16 cellular contexts compared by ENCODE assay signal in the genomic region with DNA sequence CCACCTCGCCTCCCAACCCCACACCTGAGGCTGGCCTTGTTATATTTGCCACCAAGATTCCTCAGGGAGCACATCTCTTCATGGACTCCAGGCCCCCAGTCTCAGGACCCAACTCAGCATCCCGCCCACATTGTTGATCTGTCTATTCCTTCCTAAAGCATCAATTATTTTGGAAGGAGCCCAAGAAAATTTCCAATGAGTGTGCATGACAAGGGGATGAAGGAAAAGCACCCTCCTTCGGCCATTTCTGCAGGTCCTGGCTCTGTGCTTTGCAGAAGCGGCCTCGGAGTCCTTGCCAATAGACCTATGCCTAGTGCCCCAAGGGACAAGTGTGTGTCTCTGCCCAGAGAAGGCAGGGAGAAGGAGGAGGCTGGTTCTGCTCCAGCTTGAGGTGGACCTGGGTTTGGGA.
DNase-seq lines count a peak whose midpoint lies in the region; ATAC-seq and TF ChIP-seq lines count a peak whose summit lies in the region.
"Had no signal": no experiment of that assay in that cellular context is flagged by ENCODE, and none has a peak within 500 bp of the region (broad histone marks: within the 10 kb centered on the region; RNA-seq: fewer than 3 reads in every experiment).

No MANE protein-coding gene starts in this region.

- no peak overlapping the region for H4K8ac ChIP-seq in mesenchymal stem cell (ENCODE audit: low read length)
- no peak overlapping the region for H4K8ac ChIP-seq in mesendoderm (ENCODE audit: low read depth, low read length)

- no peak overlapping the region for H3K18ac ChIP-seq in mesenchymal stem cell (ENCODE audit: low read depth in 1 of 2, low read length in 2 of 2)
- H3K18ac ChIP-seq in mesendoderm (ENCODE audit: low read length): no peak overlapping the region

- peaks cover 0 to 5% of the 10 kb centered on the region in 2 experiments for H3K27me3 ChIP-seq in mesenchymal stem cell (ENCODE audit: control insufficient read depth in 1 of 2, insufficient read depth in 1 of 2, low read length in 2 of 2)
- H3K27me3 ChIP-seq in suprapubic skin: no peaks in the 10 kb centered on the region
- H3K27me3 ChIP-seq in mesendoderm (ENCODE audit: insufficient read depth, low read length, poor library complexity): no peaks in the 10 kb centered on the region
- H3K27me3 ChIP-seq: dorsolateral prefrontal cortex had no signal

- DNase-seq in activated CD8-positive, alpha-beta memory T cell treated with anti-CD3 and anti-CD28 coated beads for 24 hours: peak; percentile 28
- no peak for DNase-seq in activated CD8-positive, alpha-beta memory T cell treated with anti-CD3 and anti-CD28 coated beads, Interleukin-2, amount 50 U/mL, for 4 hours
- DNase-seq in activated CD8-positive, alpha-beta memory T cell treated with anti-CD3 and anti-CD28 coated beads, Interleukin-2, amount 10 ng/mL, durations not matched to agents 7 days and 5 days: peak; percentile 23
- DNase-seq in mesenchymal stem cell (no peak), suprapubic skin (ENCODE audit: low spot score in 2 of 2) (peak in 1 of 2 donors; percentile 56), mesendoderm (no peak), OCI-M2 (lab: John Stamatoyannopoulos, UW; ENCODE audit: unreplicated experiment) (no peak), hypothalamus (lab: John Stamatoyannopoulos, UW) (no peak)
- DNase-seq: activated CD4-positive, alpha-beta T cell treated with anti-CD3 and anti-CD28 coated beads, Interleukin-2, amount 10 ng/mL, durations not matched to agents 24 days and 14 days; activated naive CD4-positive, alpha-beta T cell treated with Interleukin-2 at 50 U/mL for 16 hours; central memory CD4-positive, alpha-beta T cell; foreskin melanocyte had no signal

- H3K4me3 ChIP-seq in mesenchymal stem cell (ENCODE audit: insufficient read depth in 1 of 2, low read depth in 1 of 2, low read length in 2 of 2) (no peak overlapping the region), suprapubic skin (no peak overlapping the region), mesendoderm (ENCODE audit: low read length) (no peak overlapping the region)
- H3K4me3 ChIP-seq: dorsolateral prefrontal cortex had no signal

- no peak for TF ChIP-seq EP300 in suprapubic skin (IDR thresholded peaks at IDR 0.05)

- H3K56ac ChIP-seq in mesendoderm (ENCODE audit: low read length): no peak overlapping the region

- H2AK5ac ChIP-seq in mesenchymal stem cell (ENCODE audit: low read length, severe bottlenecking) (no peak overlapping the region), mesendoderm (ENCODE audit: low read length) (no peak overlapping the region)

- no peak overlapping the region for H3K27ac ChIP-seq in mesenchymal stem cell (ENCODE audit: low read length, poor library complexity, severe bottlenecking)
- H3K27ac ChIP-seq in suprapubic skin: peak overlapping the region; percentile 53
- H3K27ac ChIP-seq in mesendoderm (ENCODE audit: low read depth, low read length): no peak overlapping the region
- H3K27ac ChIP-seq: epithelial cell of prostate had no signal

- H3K4me1 ChIP-seq in mesenchymal stem cell (ENCODE audit: control insufficient read depth, insufficient read depth, low read depth, low read length) (peaks cover 26% of the 10 kb centered on the region), suprapubic skin (peaks cover 77% of the 10 kb centered on the region), mesendoderm (ENCODE audit: control insufficient read depth, low read depth, low read length) (no peaks in the 10 kb centered on the region)

- H2BK120ac ChIP-seq in mesenchymal stem cell (ENCODE audit: low read depth, low read length): no peak overlapping the region
- no peak overlapping the region for H2BK120ac ChIP-seq in mesendoderm (ENCODE audit: low read depth, low read length)

- WGBS in mesenchymal stem cell: 93% methylated on average over 5 of the region's 5 CpGs
- WGBS in suprapubic skin: 95% methylated on average over 5 of the region's 5 CpGs
- WGBS in mesendoderm (ENCODE audit: extremely low coverage, insufficient coverage, low lambda C conversion rate): no CpG with 5 or more reads among the region's 5 CpGs

- no peak overlapping the region for H4K91ac ChIP-seq in mesenchymal stem cell (ENCODE audit: low read length)

- H2BK15ac ChIP-seq in mesenchymal stem cell (ENCODE audit: low read depth, poor library complexity, severe bottlenecking) (no peak overlapping the region), mesendoderm (replicated peaks; ENCODE audit: low read depth) (no peak overlapping the region)

- H3K9me3 Mint-ChIP-seq in activated CD8-positive, alpha-beta memory T cell treated with anti-CD3 and anti-CD28 coated beads, Interleukin-2, amount 10 ng/mL, durations not matched to agents 7 days and 5 days (ENCODE audit: low read depth): no peaks in the 10 kb centered on the region
- H3K9me3 Mint-ChIP-seq: activated CD4-positive, alpha-beta T cell treated with anti-CD3 and anti-CD28 coated beads, Interleukin-2, amount 10 ng/mL, durations not matched to agents 24 days and 14 days; mesothelial cell of epicardium had no signal

- TF ChIP-seq POLR2A in suprapubic skin (IDR thresholded peaks at IDR 0.05): no peak

- no peak overlapping the region for H3K4me3 Mint-ChIP-seq in activated CD8-positive, alpha-beta memory T cell treated with anti-CD3 and anti-CD28 coated beads, Interleukin-2, amount 10 ng/mL, durations not matched to agents 7 days and 5 days
- H3K4me3 Mint-ChIP-seq: activated CD4-positive, alpha-beta T cell treated with anti-CD3 and anti-CD28 coated beads, Interleukin-2, amount 10 ng/mL, durations not matched to agents 24 days and 14 days; B cell; mesothelial cell of epicardium had no signal

- H3K23ac ChIP-seq in mesenchymal stem cell (ENCODE audit: low read length in 2 of 2) (no peak overlapping the region), mesendoderm (ENCODE audit: low read length) (no peak overlapping the region)

- no peaks in the 10 kb centered on the region for H3K27me3 Mint-ChIP-seq in activated CD8-positive, alpha-beta memory T cell treated with anti-CD3 and anti-CD28 coated beads, Interleukin-2, amount 10 ng/mL, durations not matched to agents 7 days and 5 days
- H3K27me3 Mint-ChIP-seq: activated CD4-positive, alpha-beta T cell treated with anti-CD3 and anti-CD28 coated beads, Interleukin-2, amount 10 ng/mL, durations not matched to agents 24 days and 14 days; B cell had no signal

- H3K14ac ChIP-seq in mesenchymal stem cell (ENCODE audit: low read length in 2 of 2): peak overlapping the region in 1 of 2 experiments; percentile 64

- no peak overlapping the region for H3K4ac ChIP-seq in mesenchymal stem cell (ENCODE audit: low read depth in 1 of 2, low read length in 2 of 2)
- H3K4ac ChIP-seq in mesendoderm (ENCODE audit: low read depth, low read length): no peak overlapping the region

- H3K9me3 ChIP-seq in mesenchymal stem cell (ENCODE audit: control insufficient read depth, low read length) (no peaks in the 10 kb centered on the region), suprapubic skin (no peaks in the 10 kb centered on the region)

- H3K36me3 ChIP-seq in mesenchymal stem cell (ENCODE audit: control insufficient read depth in 1 of 2, insufficient read depth in 2 of 2, low read depth in 1 of 2, low read length in 2 of 2) (no peaks in the 10 kb centered on the region), suprapubic skin (no peaks in the 10 kb centered on the region), mesendoderm (ENCODE audit: control insufficient read depth, insufficient read depth, low read length) (no peaks in the 10 kb centered on the region)

- peak overlapping the region; percentile 23 to 37 for H2BK12ac ChIP-seq in mesenchymal stem cell (ENCODE audit: low read length in 2 of 2)

- CTCF ChIA-PET in activated CD8-positive, alpha-beta memory T cell treated with anti-CD3 and anti-CD28 coated beads, Interleukin-2, amount 10 ng/mL, durations not matched to agents 7 days and 5 days (lab: Charles Lee): interaction anchor here (1.6 to 5.9 kb wide), 2 partner anchors 275 to 280 kb away, joined by 5 to 43 read pairs; partner anchors contain the start of gene GADD45G

- H3K4me1 Mint-ChIP-seq in activated CD8-positive, alpha-beta memory T cell treated with anti-CD3 and anti-CD28 coated beads, Interleukin-2, amount 10 ng/mL, durations not matched to agents 7 days and 5 days: no peaks in the 10 kb centered on the region
- H3K4me1 Mint-ChIP-seq: activated CD4-positive, alpha-beta T cell treated with anti-CD3 and anti-CD28 coated beads, Interleukin-2, amount 10 ng/mL, durations not matched to agents 24 days and 14 days; B cell had no signal

- TF ChIP-seq CTCF in suprapubic skin (IDR thresholded peaks at IDR 0.05): no peak

- no peak for ATAC-seq in activated CD8-positive, alpha-beta memory T cell treated with anti-CD3 and anti-CD28 coated beads, Interleukin-2, amount 10 ng/mL, durations not matched to agents 7 days and 5 days

- H3K79me1 ChIP-seq in mesenchymal stem cell (replicated peaks; ENCODE audit: low read length, poor library complexity, severe bottlenecking): no peaks in the 10 kb centered on the region
- H3K79me1 ChIP-seq in mesendoderm (ENCODE audit: low read length): no peaks in the 10 kb centered on the region

- H3K4me2 ChIP-seq in mesenchymal stem cell (ENCODE audit: low read length, poor library complexity, severe bottlenecking) (no peak overlapping the region), mesendoderm (ENCODE audit: low read length) (no peak overlapping the region)

- H2AFZ ChIP-seq in mesenchymal stem cell (ENCODE audit: low read depth, low read length): no peak overlapping the region

- H3K9ac ChIP-seq in mesenchymal stem cell (ENCODE audit: low read length) (no peak overlapping the region), mesendoderm (ENCODE audit: low read length) (no peak overlapping the region)

- no peaks in the 10 kb centered on the region for H3K36me3 Mint-ChIP-seq in activated CD8-positive, alpha-beta memory T cell treated with anti-CD3 and anti-CD28 coated beads, Interleukin-2, amount 10 ng/mL, durations not matched to agents 7 days and 5 days
- H3K36me3 Mint-ChIP-seq: mesothelial cell of epicardium had no signal

- no peak overlapping the region for H3K27ac Mint-ChIP-seq in activated CD8-positive, alpha-beta memory T cell treated with anti-CD3 and anti-CD28 coated beads, Interleukin-2, amount 10 ng/mL, durations not matched to agents 7 days and 5 days
- H3K27ac Mint-ChIP-seq: activated CD4-positive, alpha-beta T cell treated with anti-CD3 and anti-CD28 coated beads, Interleukin-2, amount 10 ng/mL, durations not matched to agents 24 days and 14 days; B cell; mesothelial cell of epicardium had no signal

- H4K5ac ChIP-seq in mesendoderm (ENCODE audit: low read length): no peak overlapping the region

- H3K79me2 ChIP-seq in mesendoderm (ENCODE audit: control insufficient read depth, insufficient read depth, low read length): no peaks in the 10 kb centered on the region

- H2BK5ac ChIP-seq in mesenchymal stem cell (ENCODE audit: low read depth, low read length, poor library complexity, severe bottlenecking) (no peak overlapping the region), mesendoderm (ENCODE audit: low read length) (no peak overlapping the region)

Comparison
In these comparisons a context has a peak if more than half of its experiments do, and no peak if none do; other contexts are left out.
1. DNase-seq: peak in activated CD8-positive, alpha-beta memory T cell treated with anti-CD3 and anti-CD28 coated beads for 24 hours (single experiment) and activated CD8-positive, alpha-beta memory T cell treated with anti-CD3 and anti-CD28 coated beads, Interleukin-2, amount 10 ng/mL, durations not matched to agents 7 days and 5 days (single experiment); none in activated CD8-positive, alpha-beta memory T cell treated with anti-CD3 and anti-CD28 coated beads, Interleukin-2, amount 50 U/mL, for 4 hours (single experiment), mesenchymal stem cell (single experiment), mesendoderm (single experiment), OCI-M2 (single experiment) and hypothalamus (0 of 51).